In genomic region chr21:25961042-25961441, GRCh38 we compare ENCODE assay signal across 22 cellular contexts.
DNase-seq lines count a peak whose midpoint lies in the region; ATAC-seq and TF ChIP-seq lines count a peak whose summit lies in the region.
"Had no signal": no experiment of that assay in that cellular context is flagged by ENCODE, and none has a peak within 500 bp of the region (broad histone marks: within the 10 kb centered on the region; RNA-seq: fewer than 3 reads in every experiment).

No MANE protein-coding gene starts in this region.

- no peaks in the 10 kb centered on the region; the same call in 1 of the 2 replicates for H3K4me1 ChIP-seq in iPS DF 6.9 (ENCODE audit: control insufficient read depth, insufficient read depth, low read length)

- H3K4me1 Mint-ChIP-seq in stimulated activated naive B cell treated with anti-CD40 and anti-IgM and Interleukin-4, amounts not matched to agents 10 μg/mL and 1 μg/mL and 100 μg/mL, for 72 hours, result peaks cover 9 to 11% of the 10 kb centered on the region in 2 donors

- H3K27ac ChIP-seq in WERI-Rb-1, result peak overlapping the region; percentile 54
- no peak overlapping the region for H3K27ac ChIP-seq in iPS DF 6.9 (ENCODE audit: low read length)
- H3K27ac ChIP-seq: foreskin keratinocyte, lower lobe of right lung had no signal

- H3K27ac Mint-ChIP-seq in stimulated activated naive B cell treated with anti-CD40 and anti-IgM and Interleukin-4, amounts not matched to agents 10 μg/mL and 1 μg/mL and 100 μg/mL, for 72 hours, result peak overlapping the region; percentile 86

- H3K9me3 Mint-ChIP-seq in stimulated activated naive B cell treated with anti-CD40 and anti-IgM and Interleukin-4, amounts not matched to agents 10 μg/mL and 1 μg/mL and 100 μg/mL, for 72 hours, result no peaks in the 10 kb centered on the region

- H3K27me3 ChIP-seq in WERI-Rb-1 (ENCODE audit: insufficient read depth, low read depth, severe bottlenecking) (no peaks in the 10 kb centered on the region), iPS DF 6.9 (ENCODE audit: control insufficient read depth, insufficient read depth, low read length) (no peaks in the 10 kb centered on the region)
- H3K27me3 ChIP-seq: foreskin keratinocyte, tibial nerve had no signal

- TF ChIP-seq CTCF in WERI-Rb-1 (IDR thresholded peaks at IDR 0.05; ENCODE audit: low read depth, low read length), result no peak

- no peak overlapping the region for H3K4me3 ChIP-seq in WERI-Rb-1 (ENCODE audit: low read depth, low read length)
- no peak overlapping the region for H3K4me3 ChIP-seq in iPS DF 6.9 (ENCODE audit: low read length)
- H3K4me3 ChIP-seq: lower lobe of right lung, tibial nerve had no signal

- ATAC-seq in stimulated activated naive B cell treated with anti-CD40 and anti-IgM and Interleukin-4, amounts not matched to agents 10 μg/mL and 1 μg/mL and 100 μg/mL, for 72 hours (replicated peaks), result no peak
- ATAC-seq in HG03025 (IDR thresholded peaks at IDR 0.05; ENCODE audit: low FRiP score, unreplicated experiment), result no peak
- ATAC-seq: foreskin keratinocyte, lower lobe of right lung had no signal

- peaks cover 18 to 21% of the 10 kb centered on the region in 2 donors for H3K36me3 Mint-ChIP-seq in stimulated activated naive B cell treated with anti-CD40 and anti-IgM and Interleukin-4, amounts not matched to agents 10 μg/mL and 1 μg/mL and 100 μg/mL, for 72 hours

- H3K4me3 Mint-ChIP-seq in stimulated activated naive B cell treated with anti-CD40 and anti-IgM and Interleukin-4, amounts not matched to agents 10 μg/mL and 1 μg/mL and 100 μg/mL, for 72 hours, result peak overlapping the region in 1 of 2 donors; percentile 31

- TF ChIP-seq POLR2A in erythroblast (IDR thresholded peaks at IDR 0.05; ENCODE audit: low read length), result no peak

- WGBS in iPS DF 6.9 (ENCODE audit: insufficient coverage, insufficient read length), result no CpG with 5 or more reads among the region's 3 CpGs

- DNase-seq in NCI-H82 (lab: John Stamatoyannopoulos, UW), result peak; percentile 15
- no peak for DNase-seq in NCI-H82 treated with DMSO at 0.1 percent for 48 hours (lab: John Stamatoyannopoulos, UW; ENCODE audit: unreplicated experiment)
- DNase-seq in WERI-Rb-1, result no peak
- peak; percentile 13 for DNase-seq in iPS DF 6.9 (ENCODE audit: low read depth, low spot score)
- no peak for DNase-seq in stimulated activated naive B cell treated with anti-CD40 and anti-IgM and Interleukin-4, amounts not matched to agents 10 μg/mL and 1 μg/mL and 100 μg/mL, for 72 hours
- no peak for DNase-seq in activated CD4-positive, alpha-beta T cell treated with anti-CD3 and anti-CD28 coated beads, Interleukin-2, amount 50 U/mL, for 48 hours
- no peak for DNase-seq in erythroblast (lab: John Stamatoyannopoulos, UW)
- DNase-seq: 8988T; activated CD4-positive, alpha-beta T cell treated with anti-CD3 and anti-CD28 coated beads for 4 hours; activated effector memory CD4-positive, alpha-beta T cell treated with anti-CD3 and anti-CD28 coated beads, Interleukin-2, amount 50 U/mL, for 16 hours; amygdala; cerebellar nuclear complex; foreskin keratinocyte; HCEC 1CT; lower lobe of right lung; NCI-H1930; NCI-H510A treated with DMSO at 0.1 percent for 48 hours; SIG-M5; stimulated activated naive CD4-positive, alpha-beta T cell; T-helper 9 cell had no signal

- H3K27me3 Mint-ChIP-seq in stimulated activated naive B cell treated with anti-CD40 and anti-IgM and Interleukin-4, amounts not matched to agents 10 μg/mL and 1 μg/mL and 100 μg/mL, for 72 hours, result no peaks in the 10 kb centered on the region

- H3K36me3 ChIP-seq in WERI-Rb-1 (peaks cover 31% of the 10 kb centered on the region), iPS DF 6.9 (ENCODE audit: control insufficient read depth, insufficient read depth, low read length) (no peaks in the 10 kb centered on the region; the same call in 1 of the 2 replicates)
- H3K36me3 ChIP-seq: lower lobe of right lung had no signal

- no peaks in the 10 kb centered on the region for H3K9me3 ChIP-seq in WERI-Rb-1 (ENCODE audit: severe bottlenecking)
- H3K9me3 ChIP-seq in iPS DF 6.9 (ENCODE audit: control insufficient read depth, insufficient read depth, low read length), result no peaks in the 10 kb centered on the region
- H3K9me3 ChIP-seq: lower lobe of right lung, tibial nerve had no signal

Comparison
In these comparisons a context has a peak if more than half of its experiments do, and no peak if none do; other contexts are left out.
1. DNase-seq: peak in NCI-H82 (single experiment) and iPS DF 6.9 (single experiment); none in NCI-H82 treated with DMSO at 0.1 percent for 48 hours (single experiment), WERI-Rb-1 (single experiment), stimulated activated naive B cell treated with anti-CD40 and anti-IgM and Interleukin-4, amounts not matched to agents 10 μg/mL and 1 μg/mL and 100 μg/mL, for 72 hours (single experiment), activated CD4-positive, alpha-beta T cell treated with anti-CD3 and anti-CD28 coated beads, Interleukin-2, amount 50 U/mL, for 48 hours (0 of 2) and erythroblast (0 of 2).